8 cellular contexts compared by ENCODE assay signal in the genomic region with DNA sequence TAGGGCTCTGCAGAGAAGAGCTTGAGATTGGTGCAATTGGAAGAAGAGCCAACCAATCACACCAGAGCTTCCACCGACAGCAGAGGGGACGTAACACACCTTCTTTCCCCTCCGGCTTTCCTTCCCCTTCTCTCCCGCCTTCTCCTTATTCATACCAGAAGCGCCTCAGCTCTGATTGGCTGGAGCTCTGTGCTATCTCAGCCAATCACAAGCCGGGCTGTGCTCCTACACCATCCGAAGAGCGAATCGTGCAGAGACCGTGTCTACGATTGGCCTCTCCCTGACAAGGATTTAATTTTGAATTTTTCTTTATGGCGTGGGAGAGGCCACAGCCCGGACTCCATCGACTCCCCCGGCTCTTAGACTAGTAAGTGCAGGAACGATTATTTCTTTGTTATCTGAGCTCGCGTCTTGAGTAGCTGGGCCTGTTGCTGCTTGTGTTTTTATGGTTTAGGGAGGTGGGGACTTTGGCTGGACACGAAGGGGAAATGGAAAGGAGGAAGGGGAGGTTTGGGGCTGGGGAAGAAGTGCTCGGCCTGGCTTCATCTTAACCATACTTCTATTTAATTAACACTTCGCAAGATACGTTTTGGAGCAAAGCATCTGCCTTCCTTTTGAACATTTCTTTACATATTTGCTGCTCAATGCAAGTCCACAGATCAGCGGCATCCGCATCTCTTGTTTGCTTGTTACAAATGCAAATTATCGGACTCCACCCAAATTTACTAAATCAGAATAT. TPM values are rescaled to one million over a fixed set of nuclear protein-coding genes. Genes with fewer than 3 reads are reported as not detected.
A peak's percentile ranks its signal among the peaks of the same experiment; 100 is the strongest.
DNase-seq lines count a peak whose midpoint lies in the region; TF ChIP-seq lines count a peak whose summit lies in the region.

A gene (plus strand): TSS at position 308 of the 739 bp plus-strand sequence. CDS start 14,007 bp downstream, outside the sequence.

- DNase-seq in GF-D8 (lab: John Stamatoyannopoulos, UW) (peak; percentile 99), H7 (peak; percentile 86), M059J (ENCODE audit: low read depth) (peak; percentile 100), SK-N-DZ (ENCODE audit: low spot score) (peak; percentile 100), glomerular visceral epithelial cell (ENCODE audit: extremely low spot score) (peak; percentile 100), osteoblast (ENCODE audit: insufficient read length, low spot score, missing footprints) (peak; percentile 89), tibial nerve (ENCODE audit: low spot score in 2 of 2) (peak; percentile 89 to 97)
- peak; percentile 89 for DNase-seq in activated naive CD4-positive, alpha-beta T cell treated with anti-CD3 and anti-CD28 coated beads, Interleukin-2, amount 50 U/mL, for 16 hours

- TF ChIP-seq EP300 in tibial nerve (IDR thresholded peaks at IDR 0.05), result no peak

- H3K9me3 ChIP-seq in osteoblast (ENCODE audit: low read depth, low read length), result no peaks in the 10 kb centered on the region
- H3K9me3 ChIP-seq in tibial nerve, result no peaks in the 10 kb centered on the region

- H3K4me1 ChIP-seq in osteoblast (ENCODE audit: insufficient read depth, low read length), result peaks cover 61% of the 10 kb centered on the region
- H3K4me1 ChIP-seq in tibial nerve, result peaks cover 0 to 36% (median 8%) of the 10 kb centered on the region in 4 donors

- H2AFZ ChIP-seq in osteoblast (ENCODE audit: low read length), result peak within 1 kb of the TSS; percentile 97

- H3K27ac ChIP-seq in osteoblast (ENCODE audit: low read depth, low read length), result peak within 1 kb of the TSS; percentile 89
- H3K27ac ChIP-seq in tibial nerve, result peak within 1 kb of the TSS; percentile 59 to 90 (median 82)

- 1 to 2% methylated on average over 25 of the region's 25 CpGs for WGBS in tibial nerve, 2 donors

- H3K27me3 ChIP-seq in H7 (ENCODE audit: control insufficient read depth, insufficient read depth, low read length) (no peaks in the 10 kb centered on the region), osteoblast (ENCODE audit: insufficient read depth, low read length) (no peaks in the 10 kb centered on the region), tibial nerve (no peaks in the 10 kb centered on the region)

- peaks cover 90% of the 10 kb centered on the region for H3K79me2 ChIP-seq in osteoblast (ENCODE audit: insufficient read depth, low read length)

- H3K36me3 ChIP-seq in H7 (replicated peaks; ENCODE audit: control insufficient read depth, insufficient read depth, low read length) (no peaks in the 10 kb centered on the region), osteoblast (ENCODE audit: insufficient read depth, low read length) (no peaks in the 10 kb centered on the region), tibial nerve (no peaks in the 10 kb centered on the region)

- TF ChIP-seq POLR2A in tibial nerve (IDR thresholded peaks at IDR 0.05), result no peak

- H3K4me3 ChIP-seq in H7 (ENCODE audit: insufficient read depth, low read depth, low read length) (peak within 1 kb of the TSS; percentile 73), osteoblast (ENCODE audit: insufficient read depth, low read length) (peak within 1 kb of the TSS; percentile 95), tibial nerve (peak within 1 kb of the TSS; percentile 42 to 75 (median 65))

- H4K20me1 ChIP-seq in osteoblast (ENCODE audit: insufficient read depth, low read length), result no peaks in the 10 kb centered on the region

- TF ChIP-seq CTCF in osteoblast (IDR thresholded peaks at IDR 0.05; ENCODE audit: extremely low read depth, low read depth, low read length) (no peak), tibial nerve (IDR thresholded peaks at IDR 0.05) (no peak)

- peak within 1 kb of the TSS; percentile 90 for H3K4me2 ChIP-seq in osteoblast (ENCODE audit: insufficient read depth, low read length)

RNA-seq across cellular contexts. Expression of the gene that starts here (rescaled TPM):
- total RNA-seq in H7 (2014; rRNA removed; shearing (Covaris generic)), result 26.4 and 28.1 TPM in 2 replicates
- 18.7 and 28.1 TPM in 2 replicates for total RNA-seq in M059J (2014; rRNA removed; shearing (Covaris generic))
- 35.9 and 36.1 TPM in 2 replicates for polyA plus RNA-seq in SK-N-DZ (2014; cell fraction: cytosol; rRNA removed)
- 6.1 and 17.7 TPM in 2 replicates for polyA plus RNA-seq in SK-N-DZ (2014; cell fraction: nucleus; rRNA removed)
- total RNA-seq in osteoblast, result 3.8 and 418 TPM in 2 replicates
- 10 to 100 TPM in 1 of 4 donors, under 1 TPM in 3; 0.66 to 44.4 (median 0.84) TPM for total RNA-seq in tibial nerve

Comparison
In these comparisons a context has a peak if more than half of its experiments do, and no peak if none do; other contexts are left out.
1. Peak in every context shown above with its lines: DNase-seq, H3K4me3 ChIP-seq and H3K27ac ChIP-seq.